29 cellular contexts compared by ENCODE assay signal in the genomic region with DNA sequence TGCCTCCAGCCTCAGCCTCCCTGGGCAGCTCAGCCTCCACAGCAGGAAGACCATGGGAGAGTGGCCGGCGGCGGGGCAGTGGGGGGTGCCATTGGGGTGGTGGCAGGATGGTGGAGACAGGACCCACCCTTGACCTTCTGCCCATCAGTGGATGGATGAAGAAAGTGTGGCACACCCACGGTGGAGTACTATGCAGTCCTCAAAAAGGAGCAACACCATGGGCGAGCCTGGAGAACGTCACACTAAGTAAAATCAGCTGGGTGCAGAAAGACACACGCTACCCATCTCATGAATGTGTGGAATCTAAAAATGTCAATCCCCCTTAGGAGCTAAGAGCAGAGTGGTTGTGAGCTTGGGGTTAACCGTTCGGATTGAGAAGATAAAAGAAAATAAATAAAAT.
"Had no signal": no experiment of that assay in that cellular context is flagged by ENCODE, and none has a peak within 500 bp of the region (broad histone marks: within the 10 kb centered on the region; RNA-seq: fewer than 3 reads in every experiment).

No MANE protein-coding gene starts in this region.

- H3K79me2 ChIP-seq: parathyroid adenoma had no signal

- H3K4me3 Mint-ChIP-seq: naive thymus-derived CD8-positive, alpha-beta T cell; natural killer cell treated with Interleukin-12 subunit alpha and Interleukin-12 subunit beta and Interleukin-15 and Interleukin-18, amount 100 ng/mL, for 72 hours; nephron progenitor cell; neural crest cell; stimulated activated effector memory CD8-positive, alpha-beta T cell treated with anti-CD3 and anti-CD28 coated beads, Interleukin-12 subunit alpha, Interleukin-12 subunit beta, amount 100 ng/mL, for 72 hours; stimulated activated naive CD8-positive, alpha-beta T cell treated with anti-CD3 and anti-CD28 coated beads, Interleukin-15, Interleukin-2, amounts not matched to agents 100 ng/mL and 50 ng/mL, for 24 hours had no signal

- H3K27ac Mint-ChIP-seq: naive thymus-derived CD8-positive, alpha-beta T cell; nephron progenitor cell; progenitor cell of endocrine pancreas; stimulated activated effector memory CD8-positive, alpha-beta T cell treated with anti-CD3 and anti-CD28 coated beads, Interleukin-12 subunit alpha, Interleukin-12 subunit beta, amount 100 ng/mL, for 72 hours; stimulated activated naive CD8-positive, alpha-beta T cell treated with anti-CD3 and anti-CD28 coated beads, Interleukin-15, Interleukin-2, amounts not matched to agents 100 ng/mL and 50 ng/mL, for 24 hours had no signal

- FAIRE-seq: small intestine, urothelium cell line had no signal

- H3K9ac ChIP-seq: parathyroid adenoma had no signal

- H3K36me3 ChIP-seq: ovary, right lobe of liver, sigmoid colon, stomach, thoracic aorta, thyroid gland, tibial nerve, upper lobe of left lung, vagina had no signal

- H3K4me1 Mint-ChIP-seq: neural crest cell had no signal

- H3K27ac ChIP-seq: ovary, parathyroid adenoma, psoas muscle, right lobe of liver, sigmoid colon, stomach, thoracic aorta, thyroid gland, tibial nerve, upper lobe of left lung, vagina had no signal

- H3K9me3 ChIP-seq: ovary, psoas muscle, right lobe of liver, sigmoid colon, stomach, thoracic aorta, thyroid gland, tibial nerve, upper lobe of left lung, vagina had no signal

- H3K4me1 ChIP-seq: parathyroid adenoma, psoas muscle, right lobe of liver, sigmoid colon, thyroid gland, tibial nerve, upper lobe of left lung, vagina had no signal

- ATAC-seq: naive thymus-derived CD8-positive, alpha-beta T cell; natural killer cell treated with Interleukin-12 subunit alpha and Interleukin-12 subunit beta and Interleukin-15 and Interleukin-18, amount 100 ng/mL, for 72 hours; psoas muscle; right cardiac atrium; right lobe of liver; stimulated activated effector memory CD8-positive, alpha-beta T cell treated with anti-CD3 and anti-CD28 coated beads, Interleukin-12 subunit alpha, Interleukin-12 subunit beta, amount 100 ng/mL, for 72 hours had no signal

- H3K9me3 Mint-ChIP-seq: naive thymus-derived CD8-positive, alpha-beta T cell; natural killer cell treated with Interleukin-12 subunit alpha and Interleukin-12 subunit beta and Interleukin-15 and Interleukin-18, amount 100 ng/mL, for 72 hours; nephron progenitor cell; neural crest cell; stimulated activated effector memory CD8-positive, alpha-beta T cell treated with anti-CD3 and anti-CD28 coated beads, Interleukin-12 subunit alpha, Interleukin-12 subunit beta, amount 100 ng/mL, for 72 hours; stimulated activated naive CD8-positive, alpha-beta T cell treated with anti-CD3 and anti-CD28 coated beads, Interleukin-15, Interleukin-2, amounts not matched to agents 100 ng/mL and 50 ng/mL, for 24 hours had no signal

- H2AFZ ChIP-seq: parathyroid adenoma had no signal

- H3K27me3 ChIP-seq: ovary, right lobe of liver, thyroid gland, upper lobe of left lung, vagina had no signal

- H3K4me3 ChIP-seq: ovary, psoas muscle, right lobe of liver, sigmoid colon, stomach, thoracic aorta, thyroid gland, tibial nerve, upper lobe of left lung, vagina had no signal

- H3K27me3 Mint-ChIP-seq: natural killer cell treated with Interleukin-12 subunit alpha and Interleukin-12 subunit beta and Interleukin-15 and Interleukin-18, amount 100 ng/mL, for 72 hours; stimulated activated naive CD8-positive, alpha-beta T cell treated with anti-CD3 and anti-CD28 coated beads, Interleukin-15, Interleukin-2, amounts not matched to agents 100 ng/mL and 50 ng/mL, for 24 hours had no signal

- H3K36me3 Mint-ChIP-seq: naive thymus-derived CD8-positive, alpha-beta T cell; natural killer cell treated with Interleukin-12 subunit alpha and Interleukin-12 subunit beta and Interleukin-15 and Interleukin-18, amount 100 ng/mL, for 72 hours; stimulated activated effector memory CD8-positive, alpha-beta T cell treated with anti-CD3 and anti-CD28 coated beads, Interleukin-12 subunit alpha, Interleukin-12 subunit beta, amount 100 ng/mL, for 72 hours had no signal

- DNase-seq: naive thymus-derived CD8-positive, alpha-beta T cell; nephron progenitor cell; occipital lobe; ovary; posterior cingulate gyrus; psoas muscle; right cardiac atrium; right lobe of liver; sigmoid colon; small intestine; stimulated activated CD4-positive, alpha-beta T cell treated with anti-CD3 and anti-CD28 coated beads, Interleukin-15, amount 100 ng/mL, for 24 hours; stimulated activated CD4-positive, alpha-beta T cell treated with anti-CD3 and anti-CD28 coated beads, Interleukin-2, amount 100 ng/mL, for 24 hours; stimulated activated CD4-positive, alpha-beta T cell treated with anti-CD3 and anti-CD28 coated beads, Interleukin-2, amount 100 ng/mL, for 48 hours; stimulated activated CD4-positive, alpha-beta T cell treated with anti-CD3 and anti-CD28 coated beads, Interleukin-4, amount 100 ng/mL, for 24 hours; stimulated activated naive CD4-positive, alpha-beta T cell treated with Interleukin-2 at 50 U/mL for 16 hours; stomach; thyroid gland; trophoblast cell had no signal
